In the genomic region with DNA sequence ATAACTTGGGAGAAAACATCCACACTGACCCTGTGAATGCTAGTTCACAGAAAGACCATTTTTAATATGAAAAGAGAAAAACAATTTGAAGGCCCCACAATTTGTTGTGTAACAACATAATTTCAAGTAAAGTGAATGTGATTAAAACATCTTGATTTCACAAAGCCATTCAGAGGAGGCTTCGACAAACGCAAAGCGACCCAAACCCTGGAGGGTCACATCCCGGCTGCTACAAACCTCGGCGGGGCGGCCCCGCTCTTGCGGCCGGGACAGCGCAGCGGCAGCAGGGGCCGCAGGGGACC, we compare ENCODE assay signal across 1 cellular context.
TF ChIP-seq lines count a peak whose summit lies in the region.

No MANE protein-coding gene starts in this region.

TF ChIP-seq in SK-N-SH treated with all-trans-retinoic acid at 6 μM for 48 hours, 23 proteins besides CTCF, POLR2A, EP300 and RAD21 (continued from another document):
- no peak for TF ChIP-seq SNAI2 (CRISPR knock-in tag; IDR thresholded peaks at IDR 0.05)
- TF ChIP-seq PPARA (CRISPR knock-in tag; IDR thresholded peaks at IDR 0.05; ENCODE audit: borderline replicate concordance), result no peak
- TF ChIP-seq ESRRG (CRISPR knock-in tag; IDR thresholded peaks at IDR 0.05), result no peak
- no peak for TF ChIP-seq ZFP30 (CRISPR knock-in tag; IDR thresholded peaks at IDR 0.05)
- TF ChIP-seq ZNF8 (CRISPR knock-in tag; IDR thresholded peaks at IDR 0.05), result no peak
- no peak for TF ChIP-seq BACH2 (CRISPR knock-in tag; IDR thresholded peaks at IDR 0.05; ENCODE audit: borderline replicate concordance)
